ENCODE assay signal across 11 cellular contexts in the genomic region with DNA sequence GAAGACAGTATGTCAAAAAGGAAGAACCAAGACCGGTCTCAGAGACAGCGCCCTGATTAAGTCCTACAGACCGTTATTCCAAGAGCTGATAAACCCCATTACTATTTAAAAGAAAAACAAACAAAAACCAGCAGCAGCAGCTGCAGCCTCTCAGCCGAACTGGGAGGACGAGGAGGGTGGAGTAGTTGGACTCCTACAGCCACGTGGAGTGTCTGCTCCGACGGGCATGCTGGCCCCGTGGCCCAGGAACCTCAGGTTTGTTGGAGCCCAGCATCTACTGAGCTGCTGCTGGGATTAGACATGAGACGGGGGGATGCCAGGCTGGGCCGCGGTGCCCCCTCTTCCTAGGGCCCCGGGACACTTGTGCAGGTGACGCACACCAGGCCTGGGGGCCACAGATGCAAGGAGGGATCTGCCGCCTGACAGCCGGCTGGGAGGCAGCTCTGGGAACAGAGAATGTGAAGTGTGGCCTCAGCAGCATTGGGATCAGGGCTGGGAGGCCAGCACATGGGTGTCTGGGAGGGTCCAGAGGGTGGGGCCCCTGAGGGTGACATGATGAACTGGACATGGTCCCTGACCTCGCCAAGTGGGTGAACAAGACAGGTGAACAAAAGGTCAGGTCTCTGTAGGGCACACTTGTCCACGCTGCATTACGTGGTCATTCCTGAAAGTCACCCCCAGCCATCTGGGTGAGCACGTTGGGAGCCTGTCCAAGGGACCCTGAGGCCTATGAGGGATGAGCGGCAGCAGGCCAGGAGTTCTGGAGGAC. TPM values are rescaled to one million over a fixed set of nuclear protein-coding genes. Genes with fewer than 3 reads are reported as not detected.
DNase-seq lines count a peak whose midpoint lies in the region; ATAC-seq and TF ChIP-seq lines count a peak whose summit lies in the region.
"Had no signal": no experiment of that assay in that cellular context is flagged by ENCODE, and none has a peak within 500 bp of the region (broad histone marks: within the 10 kb centered on the region; RNA-seq: fewer than 3 reads in every experiment).

No MANE protein-coding gene starts in this region.

- H3K27ac Mint-ChIP-seq in activated CD8-positive, alpha-beta memory T cell treated with anti-CD3 and anti-CD28 coated beads, Interleukin-2, amount 10 ng/mL, durations not matched to agents 7 days and 5 days = no peak overlapping the region

- peaks cover 29% of the 10 kb centered on the region for H3K27me3 Mint-ChIP-seq in activated CD8-positive, alpha-beta memory T cell treated with anti-CD3 and anti-CD28 coated beads, Interleukin-2, amount 10 ng/mL, durations not matched to agents 7 days and 5 days

- CTCF ChIA-PET in activated CD8-positive, alpha-beta memory T cell treated with anti-CD3 and anti-CD28 coated beads, Interleukin-2, amount 10 ng/mL, durations not matched to agents 7 days and 5 days (lab: Charles Lee) = no interaction called here

- H3K4me2 ChIP-seq in skeletal muscle satellite cell (ENCODE audit: low read length) = peak overlapping the region; percentile 59

- peak overlapping the region; percentile 25 for H3K9ac ChIP-seq in skeletal muscle satellite cell (ENCODE audit: low read depth, low read length)

- no peak overlapping the region for H3K4me3 Mint-ChIP-seq in activated CD8-positive, alpha-beta memory T cell treated with anti-CD3 and anti-CD28 coated beads, Interleukin-2, amount 10 ng/mL, durations not matched to agents 7 days and 5 days

- ATAC-seq in RWPE2 (ENCODE audit: low read depth) (no peak), gastroesophageal sphincter (no peak)
- no peak for ATAC-seq in activated CD8-positive, alpha-beta memory T cell treated with anti-CD3 and anti-CD28 coated beads, Interleukin-2, amount 10 ng/mL, durations not matched to agents 7 days and 5 days

- WGBS in gastroesophageal sphincter (ENCODE audit: low coverage in 1 of 2), 2 donors = 60 to 83% methylated on average over 5 to 10 of the region's 21 CpGs

- peaks cover 7% of the 10 kb centered on the region for H3K4me1 ChIP-seq in RWPE2 (ENCODE audit: insufficient read depth, poor library complexity, severe bottlenecking)
- H3K4me1 ChIP-seq in gastroesophageal sphincter = peaks cover 0 to 60% (median 30%) of the 10 kb centered on the region in 3 donors
- H3K4me1 ChIP-seq in skeletal muscle satellite cell (ENCODE audit: control insufficient read depth, insufficient read depth, low read length) = peaks cover 27% of the 10 kb centered on the region

- H3K27me3 ChIP-seq in RWPE2 (ENCODE audit: insufficient read depth, poor library complexity, severe bottlenecking) (peaks cover 31% of the 10 kb centered on the region), gastroesophageal sphincter (peaks cover 28% of the 10 kb centered on the region), skeletal muscle satellite cell (ENCODE audit: control insufficient read depth, insufficient read depth, low read length) (peaks cover 12% of the 10 kb centered on the region)

- H3K4me1 Mint-ChIP-seq in activated CD8-positive, alpha-beta memory T cell treated with anti-CD3 and anti-CD28 coated beads, Interleukin-2, amount 10 ng/mL, durations not matched to agents 7 days and 5 days = peaks cover 9% of the 10 kb centered on the region

- H3K36me3 Mint-ChIP-seq in activated CD8-positive, alpha-beta memory T cell treated with anti-CD3 and anti-CD28 coated beads, Interleukin-2, amount 10 ng/mL, durations not matched to agents 7 days and 5 days = no peaks in the 10 kb centered on the region

- TF ChIP-seq CTCF in RWPE2 (IDR thresholded peaks at IDR 0.05; ENCODE audit: poor library complexity, severe bottlenecking) (no peak), gastroesophageal sphincter (IDR thresholded peaks at IDR 0.05) (no peak)

- TF ChIP-seq EP300 in gastroesophageal sphincter (IDR thresholded peaks at IDR 0.05) = no peak

- TF ChIP-seq POLR2A in gastroesophageal sphincter (IDR thresholded peaks at IDR 0.05) = no peak

- no peaks in the 10 kb centered on the region for H3K36me3 ChIP-seq in RWPE2 (ENCODE audit: low read depth)
- H3K36me3 ChIP-seq in gastroesophageal sphincter = no peaks in the 10 kb centered on the region
- no peaks in the 10 kb centered on the region for H3K36me3 ChIP-seq in skeletal muscle satellite cell (ENCODE audit: insufficient read depth, low read length)
- H3K36me3 ChIP-seq: SJSA1 had no signal

- DNase-seq in HCEC 1CT (peak; percentile 78), RWPE2 (ENCODE audit: low spot score) (peak; percentile 83), DMS79 treated with DMSO at 0.1 percent for 48 hours (lab: John Stamatoyannopoulos, UW) (no peak), NCI-H1694 (lab: John Stamatoyannopoulos, UW) (no peak)
- no peak for DNase-seq in activated CD8-positive, alpha-beta memory T cell treated with anti-CD3 and anti-CD28 coated beads, Interleukin-2, amount 10 ng/mL, durations not matched to agents 7 days and 5 days
- DNase-seq: activated CD4-positive, CD25-positive, alpha-beta regulatory T cell treated with anti-CD3 and anti-CD28 coated beads, Interleukin-2, amount 50 U/mL, for 72 hours; stimulated activated naive CD4-positive, alpha-beta T cell had no signal

- H3K9me3 ChIP-seq in RWPE2 (ENCODE audit: severe bottlenecking) (no peaks in the 10 kb centered on the region), gastroesophageal sphincter (no peaks in the 10 kb centered on the region), skeletal muscle satellite cell (replicated peaks; ENCODE audit: low read length) (no peaks in the 10 kb centered on the region)
- H3K9me3 ChIP-seq: SJSA1 had no signal

- no peak overlapping the region for H3K27ac ChIP-seq in RWPE2 (ENCODE audit: poor library complexity, severe bottlenecking)
- peak overlapping the region in 3 of 4 donors; percentile 71 to 80 (median 71) for H3K27ac ChIP-seq in gastroesophageal sphincter
- H3K27ac ChIP-seq: SJSA1 had no signal

- no peaks in the 10 kb centered on the region for H3K9me3 Mint-ChIP-seq in activated CD8-positive, alpha-beta memory T cell treated with anti-CD3 and anti-CD28 coated beads, Interleukin-2, amount 10 ng/mL, durations not matched to agents 7 days and 5 days (ENCODE audit: low read depth)

- H3K4me3 ChIP-seq in RWPE2 (ENCODE audit: severe bottlenecking) (no peak overlapping the region), gastroesophageal sphincter (no peak overlapping the region), skeletal muscle satellite cell (ENCODE audit: low read length) (peak overlapping the region; percentile 35)
- H3K4me3 ChIP-seq: SJSA1 had no signal

RNA-seq across cellular contexts. Expression of gene ZBTB46, which starts 2.9 kb away (rescaled TPM):
- 10 to 100 TPM in 2 of 4 donors, 1 to 10 TPM in 2; 8.1 to 13.8 (median 10.2) TPM for total RNA-seq in gastroesophageal sphincter
- 1.0 and 1.3 TPM in 2 replicates for total RNA-seq in skeletal muscle satellite cell (2012; rRNA removed)
- total RNA-seq in activated CD8-positive, alpha-beta memory T cell treated with anti-CD3 and anti-CD28 coated beads, Interleukin-2, amount 10 ng/mL, durations not matched to agents 7 days and 5 days = under 1 TPM; 0.15 to 0.84 TPM

RNA-seq across cellular contexts. Expression of gene ABHD16B, which starts 27.3 kb away (rescaled TPM):
- total RNA-seq in gastroesophageal sphincter = not detected
- not detected in 2 replicates for total RNA-seq in skeletal muscle satellite cell (2012; rRNA removed)
- not detected for total RNA-seq in activated CD8-positive, alpha-beta memory T cell treated with anti-CD3 and anti-CD28 coated beads, Interleukin-2, amount 10 ng/mL, durations not matched to agents 7 days and 5 days
- total RNA-seq: occipital lobe, SJSA1 had no signal

RNA-seq across cellular contexts. Expression of gene TPD52L2, which starts 31.1 kb away (rescaled TPM):
- 100 to 1,000 TPM; 136 to 157 (median 145) TPM for total RNA-seq in gastroesophageal sphincter
- 126 and 129 TPM in 2 replicates for total RNA-seq in skeletal muscle satellite cell (2012; rRNA removed)
- total RNA-seq in activated CD8-positive, alpha-beta memory T cell treated with anti-CD3 and anti-CD28 coated beads, Interleukin-2, amount 10 ng/mL, durations not matched to agents 7 days and 5 days = 10 to 100 TPM; 33.5 to 46.2 TPM

Comparison
In these comparisons a context has a peak if more than half of its experiments do, and no peak if none do; other contexts are left out.
1. DNase-seq: peak in HCEC 1CT (single experiment) and RWPE2 (single experiment); none in activated CD8-positive, alpha-beta memory T cell treated with anti-CD3 and anti-CD28 coated beads, Interleukin-2, amount 10 ng/mL, durations not matched to agents 7 days and 5 days (single experiment), DMS79 treated with DMSO at 0.1 percent for 48 hours (single experiment) and NCI-H1694 (single experiment).
2. RNA of gene ZBTB46, which starts 2.9 kb away (total RNA-seq): 8.1 to 13.8 TPM in gastroesophageal sphincter; 0.15 to 0.84 TPM in activated CD8-positive, alpha-beta memory T cell treated with anti-CD3 and anti-CD28 coated beads, Interleukin-2, amount 10 ng/mL, durations not matched to agents 7 days and 5 days; every median in the first group is over 4 times any median in the second.